Comparison of ENCODE assay signal across 16 cellular contexts in genomic region chr10:101995451-101996063, GRCh38.
DNase-seq lines count a peak whose midpoint lies in the region; ATAC-seq, FAIRE-seq and TF ChIP-seq lines count a peak whose summit lies in the region.
"Had no signal": no experiment of that assay in that cellular context is flagged by ENCODE, and none has a peak within 500 bp of the region (broad histone marks: within the 10 kb centered on the region; RNA-seq: fewer than 3 reads in every experiment).

No MANE protein-coding gene starts in this region.

- H3K27me3 ChIP-seq in OCI-LY3 (ENCODE audit: low read depth, low read length): no peaks in the 10 kb centered on the region
- H3K27me3 ChIP-seq in endothelial cell of umbilical vein (ENCODE audit: control insufficient read depth in 2 of 2, insufficient read depth in 2 of 2, low read length in 2 of 2): no peaks in the 10 kb centered on the region
- H3K27me3 ChIP-seq in pancreas: no peaks in the 10 kb centered on the region
- no peaks in the 10 kb centered on the region for H3K27me3 ChIP-seq in aorta (ENCODE audit: control insufficient read depth in 1 of 2, insufficient read depth in 2 of 2, low read length in 1 of 2)

- H4K20me1 ChIP-seq in OCI-LY3 (ENCODE audit: insufficient read depth, low read length) (no peaks in the 10 kb centered on the region), endothelial cell of umbilical vein (replicated peaks; ENCODE audit: control insufficient read depth, extremely low read depth, insufficient read depth, low read length) (no peaks in the 10 kb centered on the region)

- BruUV-seq in endothelial cell of umbilical vein (replicated peaks; lab: Mats Ljungman, UMichigan): no TSS peak

- H2AFZ ChIP-seq in OCI-LY3 (ENCODE audit: low read depth, low read length): no peak overlapping the region
- H2AFZ ChIP-seq in endothelial cell of umbilical vein (ENCODE audit: low read depth, low read length): no peak overlapping the region

- FAIRE-seq in endothelial cell of umbilical vein (lab: Jason Lieb, UNC) (no peak), pancreas (lab: Jason Lieb, UNC) (no peak)

- TF ChIP-seq CTCF in OCI-LY3 (IDR thresholded peaks at IDR 0.05; ENCODE audit: low read depth, low read length) (no peak), endothelial cell of umbilical vein (IDR thresholded peaks at IDR 0.05; ENCODE audit: extremely low read depth in 1 of 2, insufficient read depth in 1 of 2, low read depth in 1 of 2, low read length in 2 of 2) (no peak), pancreas (IDR thresholded peaks at IDR 0.05) (no peak)

- H3K4me1 ChIP-seq in OCI-LY3 (ENCODE audit: low read length): peaks cover 16% of the 10 kb centered on the region
- H3K4me1 ChIP-seq in endothelial cell of umbilical vein (ENCODE audit: control insufficient read depth, extremely low read depth, insufficient read depth, low read length): peaks cover 11% of the 10 kb centered on the region
- peaks cover 4 to 17% (median 14%) of the 10 kb centered on the region in 3 donors for H3K4me1 ChIP-seq in pancreas
- H3K4me1 ChIP-seq in aorta (ENCODE audit: control insufficient read depth in 1 of 2, insufficient read depth in 2 of 2, low read length in 2 of 2): no peaks in the 10 kb centered on the region
- H3K4me1 ChIP-seq: prostate gland had no signal

- H3K9ac ChIP-seq in OCI-LY3 (ENCODE audit: low read length): no peak overlapping the region
- H3K9ac ChIP-seq in endothelial cell of umbilical vein (replicated peaks; ENCODE audit: extremely low read depth, insufficient read depth, low read length): no peak overlapping the region

- 22 to 26% methylated on average over 1 of the region's 1 CpG for WGBS in pancreas, 2 donors
- WGBS in aorta, 2 donors: 0 to 13% methylated on average over 1 of the region's 1 CpG

- H3K36me3 ChIP-seq in OCI-LY3 (replicated peaks; ENCODE audit: low read depth, low read length): peaks cover 14% of the 10 kb centered on the region
- H3K36me3 ChIP-seq in endothelial cell of umbilical vein (ENCODE audit: control insufficient read depth in 2 of 2, extremely low read depth in 1 of 2, insufficient read depth in 2 of 2, low read length in 2 of 2): peaks cover 0 to 6% of the 10 kb centered on the region in 2 experiments
- peaks cover 0 to 17% (median 6%) of the 10 kb centered on the region in 3 donors for H3K36me3 ChIP-seq in pancreas
- peaks cover 0 to 1% of the 10 kb centered on the region in 2 donors for H3K36me3 ChIP-seq in aorta (ENCODE audit: control insufficient read depth in 1 of 2, insufficient read depth in 2 of 2, low read length in 1 of 2)

- H3K79me2 ChIP-seq in OCI-LY3 (ENCODE audit: low read length): no peaks in the 10 kb centered on the region
- H3K79me2 ChIP-seq in endothelial cell of umbilical vein (ENCODE audit: control insufficient read depth, insufficient read depth, low read length): no peaks in the 10 kb centered on the region

- dilution Hi-C loops in endothelial cell of umbilical vein (cut with MboI; ENCODE audit: extremely low pct_ligation_motif_present, low sequenced_read_pairs): loop anchor here (25.0 kb wide), 1 partner anchor 108 kb away; no protein-coding TSS in a partner anchor

- H3K27ac ChIP-seq in OCI-LY3 (ENCODE audit: low read length): no peak overlapping the region
- no peak overlapping the region for H3K27ac ChIP-seq in endothelial cell of umbilical vein (ENCODE audit: insufficient read depth, low read depth, low read length)
- H3K27ac ChIP-seq in pancreas: peak overlapping the region in 3 of 4 donors; percentile 22 to 71 (median 33)
- H3K27ac ChIP-seq in aorta (ENCODE audit: low read depth in 1 of 2, low read length in 2 of 2): no peak overlapping the region
- H3K27ac ChIP-seq: prostate gland, VCaP had no signal

- H3K9me1 ChIP-seq in endothelial cell of umbilical vein (replicated peaks; ENCODE audit: control insufficient read depth, extremely low read depth, insufficient read depth, low read length): no peaks in the 10 kb centered on the region

- DNase-seq in Daoy (ENCODE audit: low read depth) (peak; percentile 12), endothelial cell of umbilical vein (ENCODE audit: low read depth, low spot score) (peak; percentile 52), pancreas (peak in 1 of 6 donors; percentile 20), hippocampal formation (lab: John Stamatoyannopoulos, UW) (no peak), aorta (no peak), NCI-H187 (lab: John Stamatoyannopoulos, UW) (no peak)
- DNase-seq in effector CD8-positive, alpha-beta T cell (lab: John Stamatoyannopoulos, UW): no peak
- DNase-seq: CD4-positive, CD25-positive, alpha-beta regulatory T cell; hypothalamus; NCI-H1092; SIG-M5; stimulated activated CD4-positive, alpha-beta T cell treated with anti-CD3 and anti-CD28 coated beads, Interleukin-4, amount 100 ng/mL, for 1 hour; stimulated activated naive CD8-positive, alpha-beta T cell treated with anti-CD3 and anti-CD28 coated beads, Interleukin-15, amount 100 ng/mL, for 72 hours had no signal

- TF ChIP-seq POLR2A in endothelial cell of umbilical vein (IDR thresholded peaks at IDR 0.05; ENCODE audit: low read depth, low read length): no peak

- ATAC-seq in pancreas: peak; percentile 80 to 95 (median 92)
- no peak for ATAC-seq in aorta (ENCODE audit: low FRiP score)
- ATAC-seq: stimulated activated naive CD8-positive, alpha-beta T cell treated with anti-CD3 and anti-CD28 coated beads, Interleukin-15, amount 100 ng/mL, for 72 hours had no signal

- H3K9me3 ChIP-seq in OCI-LY3 (ENCODE audit: insufficient read depth, low read length) (no peaks in the 10 kb centered on the region), endothelial cell of umbilical vein (replicated peaks; ENCODE audit: control insufficient read depth, insufficient read depth, low read length) (no peaks in the 10 kb centered on the region), pancreas (no peaks in the 10 kb centered on the region), aorta (ENCODE audit: control insufficient read depth, low read length) (no peaks in the 10 kb centered on the region)
- H3K9me3 ChIP-seq: prostate gland had no signal

- POLR2A ChIA-PET in endothelial cell of umbilical vein (lab: Charles Lee): no interaction called here

- intact Hi-C loops in endothelial cell of umbilical vein (cut with micrococcal nuclease) (loop anchor here (5.0 kb wide), 1 partner anchor 58 kb away; no protein-coding TSS in a partner anchor), pancreas (cut with DNase I) (no loop called here), aorta (cut with DNase I) (no loop called here)

- H3K4me3 ChIP-seq in OCI-LY3 (ENCODE audit: low read length) (no peak overlapping the region), endothelial cell of umbilical vein (replicated peaks in 1 of 3; ENCODE audit: insufficient read depth in 1 of 3, low read depth in 1 of 3, low read length in 3 of 3) (no peak overlapping the region), pancreas (no peak overlapping the region), aorta (ENCODE audit: low read length in 2 of 2) (no peak overlapping the region)
- H3K4me3 ChIP-seq: prostate gland had no signal

- H3K4me2 ChIP-seq in OCI-LY3 (ENCODE audit: low read length) (0 out of 2 replicates have a peak overlapping the region, but pooled peaks have one; percentile 4), endothelial cell of umbilical vein (ENCODE audit: insufficient read depth, low read length) (peak overlapping the region; percentile 23)

- CTCF ChIA-PET in endothelial cell of umbilical vein (lab: Charles Lee): interaction anchor here (0.6 to 7.0 kb wide), 12 partner anchors 13 to 155 kb away, joined by 3 to 83 read pairs (median 5); no protein-coding TSS in a partner anchor

TF ChIP-seq in endothelial cell of umbilical vein, 7 proteins besides CTCF, POLR2A, EP300 and RAD21:
- no peak for TF ChIP-seq EZH2 (IDR thresholded peaks at IDR 0.05; ENCODE audit: borderline replicate concordance, low read depth, low read length, severe bottlenecking)
- TF ChIP-seq FOS (IDR thresholded peaks at IDR 0.05; ENCODE audit: borderline replicate concordance, insufficient read depth, low read length): peak; percentile 13

Comparison
In these comparisons a context has a peak if more than half of its experiments do, and no peak if none do; other contexts are left out.
1. DNase-seq: peak in Daoy (single experiment) and endothelial cell of umbilical vein (single experiment); none in hippocampal formation (0 of 2), aorta (0 of 2), effector CD8-positive, alpha-beta T cell (single experiment) and NCI-H187 (0 of 2).
2. H3K27ac ChIP-seq: peak in pancreas (3 of 4); none in OCI-LY3 (single experiment), endothelial cell of umbilical vein (single experiment) and aorta (0 of 2).